ENCODE assay signal across 8 cellular contexts in genomic region chrX:40734956-40735317, GRCh38. TPM values are rescaled to one million over a fixed set of nuclear protein-coding genes. Genes with fewer than 3 reads are reported as not detected.
DNase-seq lines count a peak whose midpoint lies in the region; ATAC-seq, FAIRE-seq and TF ChIP-seq lines count a peak whose summit lies in the region.

No MANE protein-coding gene starts in this region.

- ATAC-seq in activated T-cell treated with anti-CD3 and anti-CD28 coated beads, Interleukin-2, amount 50 U/mL, for 72 hours (replicated peaks in 1 of 2), result no peak
- ATAC-seq in HG03196 (IDR thresholded peaks at IDR 0.05; ENCODE audit: unreplicated experiment), result no peak

- H3K9me3 Mint-ChIP-seq in activated T-cell treated with anti-CD3 and anti-CD28 coated beads, Interleukin-2, amount 50 U/mL, for 72 hours, result no peaks in the 10 kb centered on the region

- intact Hi-C loops in prostate gland (cut with DNase I), result no loop called here

- peak overlapping the region; percentile 79 to 82 for H3K4me3 Mint-ChIP-seq in activated T-cell treated with anti-CD3 and anti-CD28 coated beads, Interleukin-2, amount 50 U/mL, for 72 hours

- 0% methylated on average over 4 of the region's 20 CpGs for WGBS in prostate gland

- H3K4me1 ChIP-seq in cardiac muscle cell (ENCODE audit: low read depth) (no peaks in the 10 kb centered on the region), prostate gland (replicated peaks) (no peaks in the 10 kb centered on the region)

- no peaks in the 10 kb centered on the region for H3K9me3 ChIP-seq in cardiac muscle cell (ENCODE audit: low read depth)
- H3K9me3 ChIP-seq in prostate gland, result no peaks in the 10 kb centered on the region

- no peak for DNase-seq in GM12891 (ENCODE audit: insufficient read length, low spot score)
- DNase-seq in Jurkat, Clone E6-1 (ENCODE audit: low read depth, low spot score), result no peak
- DNase-seq in activated T-cell treated with anti-CD3 and anti-CD28 coated beads, Interleukin-2, amount 50 U/mL, for 72 hours, result no peak
- DNase-seq in cardiac muscle cell (ENCODE audit: low read depth in 1 of 2, low spot score in 1 of 2), result no peak
- peak; percentile 5 for DNase-seq in prostate gland (ENCODE audit: low spot score)
- DNase-seq in D341Med (ENCODE audit: low spot score), result no peak
- DNase-seq in HuH-7.5 (ENCODE audit: low spot score), result no peak

- peak overlapping the region; percentile 52 for H3K4me3 ChIP-seq in Jurkat, Clone E6-1 (ENCODE audit: low read length)
- peak overlapping the region; percentile 78 for H3K4me3 ChIP-seq in cardiac muscle cell
- peak overlapping the region; percentile 62 to 70 for H3K4me3 ChIP-seq in prostate gland

- H3K4me1 Mint-ChIP-seq in activated T-cell treated with anti-CD3 and anti-CD28 coated beads, Interleukin-2, amount 50 U/mL, for 72 hours (ENCODE audit: low read depth), result peaks cover 61% of the 10 kb centered on the region

- peaks cover 1 to 2% of the 10 kb centered on the region in 2 donors for H3K36me3 Mint-ChIP-seq in activated T-cell treated with anti-CD3 and anti-CD28 coated beads, Interleukin-2, amount 50 U/mL, for 72 hours (ENCODE audit: insufficient read depth in 2 of 2)

- TF ChIP-seq POLR2A in GM12891 (IDR thresholded peaks at IDR 0.05; ENCODE audit: low read depth, low read length), result no peak
- TF ChIP-seq POLR2A in prostate gland (IDR thresholded peaks at IDR 0.05), result no peak

- H3K27ac ChIP-seq in cardiac muscle cell (peak overlapping the region; percentile 98), prostate gland (peak overlapping the region; percentile 91 to 94)

- H3K27me3 ChIP-seq in cardiac muscle cell, result no peaks in the 10 kb centered on the region
- H3K27me3 ChIP-seq in prostate gland (replicated peaks; ENCODE audit: insufficient read depth), result no peaks in the 10 kb centered on the region

- H3K27me3 Mint-ChIP-seq in activated T-cell treated with anti-CD3 and anti-CD28 coated beads, Interleukin-2, amount 50 U/mL, for 72 hours (ENCODE audit: low read depth), result peaks cover 16% of the 10 kb centered on the region

- H3K36me3 ChIP-seq in cardiac muscle cell (no peaks in the 10 kb centered on the region), prostate gland (no peaks in the 10 kb centered on the region)

- FAIRE-seq in GM12891 (lab: Jason Lieb, UNC), result no peak

- TF ChIP-seq CTCF in cardiac muscle cell (IDR thresholded peaks at IDR 0.05; ENCODE audit: low read depth, low read length) (no peak), prostate gland (IDR thresholded peaks at IDR 0.05) (no peak)

- H3K27ac Mint-ChIP-seq in activated T-cell treated with anti-CD3 and anti-CD28 coated beads, Interleukin-2, amount 50 U/mL, for 72 hours, result peak overlapping the region; percentile 93

TF ChIP-seq in GM12891, 5 proteins besides CTCF, POLR2A, EP300 and RAD21:
- peak; percentile 28; the same call in 1 of the 2 replicates for TF ChIP-seq TAF1 (IDR thresholded peaks at IDR 0.05; ENCODE audit: low read depth, low read length)
- TF ChIP-seq PAX5 (IDR thresholded peaks at IDR 0.05; ENCODE audit: insufficient read depth, low read length, severe bottlenecking), result no peak

RNA-seq across cellular contexts. Expression of gene MED14, which starts 0.4 kb away (rescaled TPM):
- polyA plus RNA-seq in GM12891 (2012; ENCODE audit: low read depth, missing spikeins), result 14.6 TPM
- 55.9 TPM for polyA plus RNA-seq in Jurkat, Clone E6-1 (2012; ENCODE audit: insufficient read depth, insufficient read length)
- total RNA-seq in activated T-cell treated with anti-CD3 and anti-CD28 coated beads, Interleukin-2, amount 50 U/mL, for 72 hours, result 10 to 100 TPM; 47.1 to 54.9 TPM
- total RNA-seq in cardiac muscle cell (15.3 and 26.7 TPM in 2 replicates), prostate gland (10 to 100 TPM; 22.2 to 35.8 TPM)
- 11.0 and 23.7 TPM in 2 replicates for polyA plus RNA-seq in cardiac muscle cell
